ENCODE assay signal across 17 cellular contexts in the genomic region with DNA sequence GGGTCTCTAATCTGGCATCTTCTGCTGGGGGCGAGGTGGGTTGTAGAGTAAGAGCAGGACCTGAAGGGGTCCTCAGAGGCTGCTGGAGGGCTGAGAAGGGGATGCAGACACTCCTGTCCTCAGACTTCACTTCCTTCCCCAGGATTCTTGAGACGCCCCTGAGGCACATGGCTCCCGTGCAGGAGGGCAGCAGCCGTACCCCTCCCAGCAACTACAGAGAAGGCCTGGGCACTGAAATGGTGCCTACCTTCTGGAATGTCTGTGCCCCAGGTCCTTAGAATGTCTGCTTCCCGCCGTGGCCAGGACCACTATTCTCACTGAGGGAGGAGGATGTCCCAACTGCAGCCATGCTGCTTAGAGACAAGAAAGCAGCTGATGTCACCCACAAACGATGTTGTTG. TPM values are rescaled to one million over a fixed set of nuclear protein-coding genes. Genes with fewer than 3 reads are reported as not detected.
DNase-seq lines count a peak whose midpoint lies in the region; ATAC-seq and TF ChIP-seq lines count a peak whose summit lies in the region.
"Had no signal": no experiment of that assay in that cellular context is flagged by ENCODE, and none has a peak within 500 bp of the region (broad histone marks: within the 10 kb centered on the region; RNA-seq: fewer than 3 reads in every experiment).

No MANE protein-coding gene starts in this region.

- no peak overlapping the region for H3K9ac ChIP-seq in BLaER1

- H3K9me3 ChIP-seq in BLaER1 = peaks cover 38% of the 10 kb centered on the region
- H3K9me3 ChIP-seq: BE2C had no signal

- DNase-seq in chondrocyte (ENCODE audit: low spot score) (peak; percentile 22), posterior vena cava (ENCODE audit: low spot score) (peak; percentile 9), epidermal melanocyte (ENCODE audit: insufficient read length, low spot score) (no peak), AG08396 (ENCODE audit: low spot score) (no peak), cortex of kidney (lab: John Stamatoyannopoulos, UW) (no peak)
- DNase-seq: BE2C, Caco-2, GDM1, HCEC 1CT, IMR-90 had no signal

- peaks cover 4% of the 10 kb centered on the region for H3K36me3 Mint-ChIP-seq in chondrocyte (ENCODE audit: low read depth)
- H3K36me3 Mint-ChIP-seq in stimulated activated memory B cell treated with anti-CD40 and anti-IgM and Interleukin-4, amounts not matched to agents 10 μg/mL and 1 μg/mL and 100 μg/mL, for 72 hours = peaks cover 18% of the 10 kb centered on the region

- H3K27ac ChIP-seq in BLaER1 = 0 out of 2 replicates have a peak overlapping the region, but pooled peaks have one; percentile 10
- H3K27ac ChIP-seq: C4-2B had no signal

- no peak overlapping the region for H3K4me3 ChIP-seq in BLaER1
- H3K4me3 ChIP-seq: GM23338 had no signal

- 0 out of 2 replicates have a peak overlapping the region, but pooled peaks have one; percentile 9 for H3K4me2 ChIP-seq in BLaER1
- H3K4me2 ChIP-seq: GM23338 had no signal

- H3K9me3 Mint-ChIP-seq in chondrocyte (ENCODE audit: low read depth) = peaks cover 18% of the 10 kb centered on the region
- peaks cover 14% of the 10 kb centered on the region for H3K9me3 Mint-ChIP-seq in stimulated activated memory B cell treated with anti-CD40 and anti-IgM and Interleukin-4, amounts not matched to agents 10 μg/mL and 1 μg/mL and 100 μg/mL, for 72 hours

- H3K27ac Mint-ChIP-seq in chondrocyte (ENCODE audit: unreplicated experiment) = no peak overlapping the region
- no peak overlapping the region for H3K27ac Mint-ChIP-seq in stimulated activated memory B cell treated with anti-CD40 and anti-IgM and Interleukin-4, amounts not matched to agents 10 μg/mL and 1 μg/mL and 100 μg/mL, for 72 hours
- H3K27ac Mint-ChIP-seq: CD4-positive, alpha-beta T cell; GM23338 had no signal

- H3K4me3 Mint-ChIP-seq in chondrocyte (ENCODE audit: unreplicated experiment) = no peak overlapping the region
- no peak overlapping the region for H3K4me3 Mint-ChIP-seq in stimulated activated memory B cell treated with anti-CD40 and anti-IgM and Interleukin-4, amounts not matched to agents 10 μg/mL and 1 μg/mL and 100 μg/mL, for 72 hours
- H3K4me3 Mint-ChIP-seq: CD4-positive, alpha-beta T cell; GM23338 had no signal

- no peaks in the 10 kb centered on the region for H4K20me1 ChIP-seq in BLaER1

- intact Hi-C loops in posterior vena cava (cut with DNase I) = no loop called here

- TF ChIP-seq CTCF in chondrocyte (IDR thresholded peaks at IDR 0.05) = no peak

- H3K36me3 ChIP-seq in BLaER1 = peaks cover 7% of the 10 kb centered on the region
- H3K36me3 ChIP-seq: BE2C had no signal

- ATAC-seq in stimulated activated memory B cell treated with anti-CD40 and anti-IgM and Interleukin-4, amounts not matched to agents 10 μg/mL and 1 μg/mL and 100 μg/mL, for 72 hours = peak; percentile 6
- ATAC-seq: GM23338 had no signal

- no peaks in the 10 kb centered on the region for H3K27me3 ChIP-seq in BLaER1
- H3K27me3 ChIP-seq: BE2C had no signal

- peaks cover 56% of the 10 kb centered on the region for H3K4me1 ChIP-seq in BLaER1
- H3K4me1 ChIP-seq: BE2C, Caco-2 had no signal

- no peaks in the 10 kb centered on the region for H3K27me3 Mint-ChIP-seq in chondrocyte (ENCODE audit: low read depth)
- H3K27me3 Mint-ChIP-seq in stimulated activated memory B cell treated with anti-CD40 and anti-IgM and Interleukin-4, amounts not matched to agents 10 μg/mL and 1 μg/mL and 100 μg/mL, for 72 hours = no peaks in the 10 kb centered on the region
- H3K27me3 Mint-ChIP-seq: CD4-positive, alpha-beta T cell had no signal

- no peaks in the 10 kb centered on the region for H3K4me1 Mint-ChIP-seq in chondrocyte (ENCODE audit: low read depth)
- no peaks in the 10 kb centered on the region for H3K4me1 Mint-ChIP-seq in stimulated activated memory B cell treated with anti-CD40 and anti-IgM and Interleukin-4, amounts not matched to agents 10 μg/mL and 1 μg/mL and 100 μg/mL, for 72 hours
- H3K4me1 Mint-ChIP-seq: GM23338 had no signal

RNA-seq across cellular contexts. Expression of a gene that starts 52.0 kb away (rescaled TPM):
- total RNA-seq in chondrocyte (not detected in 3 replicates), posterior vena cava (not detected)
- total RNA-seq: A172; CD4-positive, alpha-beta T cell; Daoy; IMR-90 had no signal

Comparison
In these comparisons a context has a peak if more than half of its experiments do, and no peak if none do; other contexts are left out.
1. DNase-seq: peak in chondrocyte (single experiment) and posterior vena cava (single experiment); none in epidermal melanocyte (single experiment), AG08396 (single experiment) and cortex of kidney (single experiment).